8 cellular contexts compared by ENCODE assay signal in the genomic region with DNA sequence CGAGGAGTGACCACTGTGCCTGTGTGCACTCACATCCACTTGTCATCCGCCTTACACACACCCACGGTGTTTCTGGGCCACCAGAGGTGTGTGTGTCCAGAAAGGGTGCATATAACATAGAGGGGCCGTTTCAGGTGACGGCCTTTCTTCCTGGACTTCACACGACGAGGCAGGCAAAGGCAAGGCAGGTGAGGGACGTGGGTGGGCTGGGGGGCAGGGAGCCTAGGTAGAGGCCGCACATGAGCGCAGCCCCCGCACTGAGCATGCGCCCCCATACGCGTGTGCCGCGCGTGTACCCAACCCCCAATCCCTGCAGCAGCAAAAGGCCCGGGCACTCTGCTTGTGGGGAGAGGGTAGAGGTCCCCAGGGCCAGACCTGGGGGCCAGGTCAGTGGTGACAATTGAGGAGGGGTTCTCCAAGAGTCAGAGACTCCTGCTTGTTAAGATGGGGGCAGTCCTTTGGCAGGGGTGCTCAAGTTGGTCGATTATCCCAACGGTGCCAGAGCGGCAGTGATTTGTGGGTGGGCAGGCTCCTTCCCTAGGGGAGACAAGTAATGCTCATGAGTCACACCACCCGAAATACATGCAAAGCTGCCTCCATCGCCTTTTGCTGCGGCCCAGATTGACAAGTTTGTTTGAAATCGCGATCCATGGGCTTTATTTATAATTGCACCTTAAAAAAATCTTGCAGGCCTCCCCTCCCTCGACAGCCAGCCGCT. TPM values are rescaled to one million over a fixed set of nuclear protein-coding genes. Genes with fewer than 3 reads are reported as not detected.
DNase-seq lines count a peak whose midpoint lies in the region; FAIRE-seq and TF ChIP-seq lines count a peak whose summit lies in the region.

No MANE protein-coding gene starts in this region.

- dilution Hi-C loops in keratinocyte (cut with MboI; ENCODE audit: extremely low pct_ligation_motif_present, low sequenced_read_pairs), result no loop called here

- peak overlapping the region; percentile 70 for H3K4me3 ChIP-seq in GM06990 (replicated peaks; ENCODE audit: low read depth, low read length)
- H3K4me3 ChIP-seq in astrocyte of the cerebellum (ENCODE audit: low read depth, low read length), result peak overlapping the region; percentile 44
- H3K4me3 ChIP-seq in keratinocyte (ENCODE audit: control insufficient read depth in 2 of 3, extremely low read depth in 1 of 3, insufficient read depth in 2 of 3, low read depth in 1 of 3, low read length in 3 of 3), result peak overlapping the region in 2 of 3 experiments; percentile 57 to 59
- H3K4me3 ChIP-seq in stomach smooth muscle (ENCODE audit: low read length in 2 of 2), result peak overlapping the region; percentile 77

- H3K9me3 ChIP-seq in keratinocyte (ENCODE audit: control insufficient read depth, low read depth, low read length), result no peaks in the 10 kb centered on the region
- no peaks in the 10 kb centered on the region for H3K9me3 ChIP-seq in stomach smooth muscle (ENCODE audit: control insufficient read depth in 2 of 2, low read length in 2 of 2)

- peak overlapping the region; percentile 62 for H2AFZ ChIP-seq in keratinocyte (ENCODE audit: control insufficient read depth, low read length)

- no peaks in the 10 kb centered on the region; the same call in 1 of the 2 replicates for H3K36me3 ChIP-seq in GM06990 (ENCODE audit: control insufficient read depth, insufficient read depth, low read length)
- H3K36me3 ChIP-seq in keratinocyte (ENCODE audit: control insufficient read depth in 2 of 2, extremely low read depth in 1 of 2, insufficient read depth in 2 of 2, low read length in 2 of 2), result peaks cover 0 to 2% of the 10 kb centered on the region in 2 experiments
- no peaks in the 10 kb centered on the region for H3K36me3 ChIP-seq in stomach smooth muscle (ENCODE audit: control insufficient read depth in 2 of 2, insufficient read depth in 2 of 2, low read length in 2 of 2)

- peaks cover 8% of the 10 kb centered on the region for H3K9me1 ChIP-seq in keratinocyte (ENCODE audit: control insufficient read depth, extremely low read depth, insufficient read depth, low read length)

- H4K20me1 ChIP-seq in keratinocyte (ENCODE audit: control insufficient read depth, extremely low read depth, insufficient read depth, low read length), result peaks cover 11% of the 10 kb centered on the region

- H3K79me2 ChIP-seq in keratinocyte (ENCODE audit: control insufficient read depth, insufficient read depth, low read length), result peaks cover 45% of the 10 kb centered on the region

- H3K4me2 ChIP-seq in keratinocyte (ENCODE audit: control insufficient read depth, extremely low read depth, insufficient read depth, low read depth, low read length), result peak overlapping the region; percentile 88

- in situ Hi-C loops in astrocyte of the cerebellum (cut with HindIII; ENCODE audit: low sequenced_read_pairs), result no loop called here

- H3K27me3 ChIP-seq in GM06990 (replicated peaks; ENCODE audit: control insufficient read depth, insufficient read depth, low read length) (no peaks in the 10 kb centered on the region), keratinocyte (ENCODE audit: control insufficient read depth, extremely low read depth, insufficient read depth, low read length) (no peaks in the 10 kb centered on the region), stomach smooth muscle (ENCODE audit: control insufficient read depth in 1 of 2, insufficient read depth in 2 of 2, low read length in 2 of 2) (peaks cover 0 to 3% of the 10 kb centered on the region in 2 donors)

- FAIRE-seq in keratinocyte (lab: Jason Lieb, UNC), result peak; percentile 20

- peak overlapping the region; percentile 68 for H3K27ac ChIP-seq in keratinocyte (ENCODE audit: control insufficient read depth, insufficient read depth, low read length)
- H3K27ac ChIP-seq in stomach smooth muscle (ENCODE audit: low read length), result peak overlapping the region; percentile 71

- H3K9ac ChIP-seq in keratinocyte (ENCODE audit: control insufficient read depth, extremely low read depth, insufficient read depth, low read length) (peak overlapping the region; percentile 71), stomach smooth muscle (ENCODE audit: low read length in 2 of 2) (peak overlapping the region; percentile 60 to 72)

- peak; percentile 72 for DNase-seq in GM06990 (ENCODE audit: extremely low read depth, insufficient read length)
- peak; percentile 53 for DNase-seq in NCI-H1436 treated with DMSO at 0.1 percent for 48 hours (lab: John Stamatoyannopoulos, UW)
- no peak for DNase-seq in astrocyte of the cerebellum (ENCODE audit: low read depth)
- DNase-seq in keratinocyte (ENCODE audit: low read depth, low spot score), result no peak
- no peak for DNase-seq in NCI-H187 treated with DMSO at 0.1 percent for 48 hours (lab: John Stamatoyannopoulos, UW)
- DNase-seq in GOT3 (lab: John Stamatoyannopoulos, UW), result no peak
- DNase-seq in stimulated activated CD4-positive, alpha-beta T cell treated with anti-CD3 and anti-CD28 coated beads, Interleukin-1b, Interleukin-23, amount 100 ng/mL, for 48 hours, result no peak

- TF ChIP-seq CTCF in GM06990 (IDR thresholded peaks at IDR 0.05; ENCODE audit: insufficient read depth, low read length, poor library complexity, severe bottlenecking), result no peak
- TF ChIP-seq CTCF in astrocyte of the cerebellum (IDR thresholded peaks at IDR 0.05; ENCODE audit: low read depth, low read length, missing control alignments), result no peak
- no peak for TF ChIP-seq CTCF in keratinocyte (optimal IDR thresholded peaks at IDR 0.05 in 1 of 3, IDR thresholded peaks at IDR 0.05 in 1 of 3, conservative IDR thresholded peaks at IDR 0.05 in 1 of 3; ENCODE audit: extremely low read depth in 1 of 3, insufficient read depth in 2 of 3, low read length in 3 of 3)

- H3K4me1 ChIP-seq in keratinocyte (ENCODE audit: control insufficient read depth, extremely low read depth, insufficient read depth, low read length), result peaks cover 72% of the 10 kb centered on the region
- H3K4me1 ChIP-seq in stomach smooth muscle (ENCODE audit: control insufficient read depth, insufficient read depth, low read length), result peaks cover 67% of the 10 kb centered on the region

RNA-seq across cellular contexts. Expression of a gene that starts 1.0 kb away (rescaled TPM):
- polyA plus RNA-seq in keratinocyte, result 35.9 to 42.7 TPM (median 37.9 TPM) in 3 replicates
- polyA plus RNA-seq in keratinocyte (2011; ENCODE audit: low read depth), result 34.5 TPM
- polyA plus RNA-seq in keratinocyte (2011; cell fraction: cytosol; rRNA removed), result 26.3 and 43.3 TPM in 2 replicates
- 55.9 and 64.8 TPM in 2 replicates for polyA plus RNA-seq in keratinocyte (2011; cell fraction: nucleus; rRNA removed)
- polyA plus RNA-seq in keratinocyte (2012; ENCODE audit: low replicate concordance), result 28.3 and 36.4 TPM in 2 replicates
- 43.0 to 93.0 TPM (median 49.5 TPM) in 3 replicates for polyA minus RNA-seq in keratinocyte
- 58.7 TPM for polyA minus RNA-seq in keratinocyte (2011; cell fraction: cytosol; rRNA and poly(A)+ RNA removed)
- 36.5 and 45.9 TPM in 2 replicates for polyA minus RNA-seq in keratinocyte (2011; cell fraction: nucleus; rRNA and poly(A)+ RNA removed)

RNA-seq across cellular contexts. Expression of a gene that starts 2.5 kb away (rescaled TPM):
- 3.7 to 6.5 TPM (median 5.0 TPM) in 3 replicates for polyA plus RNA-seq in keratinocyte
- 3.7 TPM for polyA plus RNA-seq in keratinocyte (2011; ENCODE audit: low read depth)
- polyA plus RNA-seq in keratinocyte (2011; cell fraction: cytosol; rRNA removed), result 2.8 and 5.7 TPM in 2 replicates
- polyA plus RNA-seq in keratinocyte (2011; cell fraction: nucleus; rRNA removed), result 13.0 and 14.3 TPM in 2 replicates
- polyA plus RNA-seq in keratinocyte (2012; ENCODE audit: low replicate concordance), result 6.7 and 7.8 TPM in 2 replicates
- 4.8 to 12.7 TPM (median 5.3 TPM) in 3 replicates for polyA minus RNA-seq in keratinocyte
- 12.9 TPM for polyA minus RNA-seq in keratinocyte (2011; cell fraction: cytosol; rRNA and poly(A)+ RNA removed)
- 6.2 and 9.9 TPM in 2 replicates for polyA minus RNA-seq in keratinocyte (2011; cell fraction: nucleus; rRNA and poly(A)+ RNA removed)

RNA-seq across cellular contexts. Expression of a gene that starts 21.9 kb away (rescaled TPM):
- polyA plus RNA-seq in keratinocyte, result 11.9 to 34.7 TPM (median 14.5 TPM) in 3 replicates
- 4.4 TPM for polyA plus RNA-seq in keratinocyte (2011; ENCODE audit: low read depth)
- 5.8 and 16.5 TPM in 2 replicates for polyA plus RNA-seq in keratinocyte (2011; cell fraction: cytosol; rRNA removed)
- polyA plus RNA-seq in keratinocyte (2011; cell fraction: nucleus; rRNA removed), result 71.4 and 101 TPM in 2 replicates
- 17.7 and 24.8 TPM in 2 replicates for polyA plus RNA-seq in keratinocyte (2012; ENCODE audit: low replicate concordance)
- polyA minus RNA-seq in keratinocyte, result 10.9 to 22.2 TPM (median 13.1 TPM) in 3 replicates
- polyA minus RNA-seq in keratinocyte (2011; cell fraction: cytosol; rRNA and poly(A)+ RNA removed), result 39.5 TPM
- 21.7 and 26.6 TPM in 2 replicates for polyA minus RNA-seq in keratinocyte (2011; cell fraction: nucleus; rRNA and poly(A)+ RNA removed)

RNA-seq across cellular contexts. Expression of a gene that starts 23.6 kb away (rescaled TPM):
- 6.2 to 6.9 TPM (median 6.8 TPM) in 3 replicates for polyA plus RNA-seq in keratinocyte
- 1.5 TPM for polyA plus RNA-seq in keratinocyte (2011; ENCODE audit: low read depth)
- 5.3 and 5.5 TPM in 2 replicates for polyA plus RNA-seq in keratinocyte (2011; cell fraction: cytosol; rRNA removed)
- polyA plus RNA-seq in keratinocyte (2011; cell fraction: nucleus; rRNA removed), result 11.2 and 11.7 TPM in 2 replicates
- polyA plus RNA-seq in keratinocyte (2012; ENCODE audit: low replicate concordance), result 2.8 and 7.5 TPM in 2 replicates
- polyA minus RNA-seq in keratinocyte, result 9.9 to 13.5 TPM (median 13.0 TPM) in 3 replicates
- 12.3 TPM for polyA minus RNA-seq in keratinocyte (2011; cell fraction: cytosol; rRNA and poly(A)+ RNA removed)
- polyA minus RNA-seq in keratinocyte (2011; cell fraction: nucleus; rRNA and poly(A)+ RNA removed), result 12.8 and 13.8 TPM in 2 replicates

RNA-seq across cellular contexts. Expression of a gene that starts 32.3 kb away (rescaled TPM):
- 20.5 to 50.9 TPM (median 28.8 TPM) in 3 replicates for polyA plus RNA-seq in keratinocyte
- 6.6 TPM for polyA plus RNA-seq in keratinocyte (2011; ENCODE audit: low read depth)
- 9.2 and 10.8 TPM in 2 replicates for polyA plus RNA-seq in keratinocyte (2011; cell fraction: cytosol; rRNA removed)
- 191 and 224 TPM in 2 replicates for polyA plus RNA-seq in keratinocyte (2011; cell fraction: nucleus; rRNA removed)
- polyA plus RNA-seq in keratinocyte (2012; ENCODE audit: low replicate concordance), result 14.6 and 16.8 TPM in 2 replicates
- polyA minus RNA-seq in keratinocyte, result 34.8 to 68.4 TPM (median 42.9 TPM) in 3 replicates
- 17.6 TPM for polyA minus RNA-seq in keratinocyte (2011; cell fraction: cytosol; rRNA and poly(A)+ RNA removed)
- polyA minus RNA-seq in keratinocyte (2011; cell fraction: nucleus; rRNA and poly(A)+ RNA removed), result 35.6 and 40.7 TPM in 2 replicates

Comparison
In these comparisons a context has a peak if more than half of its experiments do, and no peak if none do; other contexts are left out.
1. DNase-seq: peak in GM06990 (single experiment) and NCI-H1436 treated with DMSO at 0.1 percent for 48 hours (single experiment); none in astrocyte of the cerebellum (single experiment), keratinocyte (single experiment), NCI-H187 treated with DMSO at 0.1 percent for 48 hours (single experiment), GOT3 (single experiment) and stimulated activated CD4-positive, alpha-beta T cell treated with anti-CD3 and anti-CD28 coated beads, Interleukin-1b, Interleukin-23, amount 100 ng/mL, for 48 hours (single experiment).
2. Peak in every context shown above with its lines, with median percentiles within 50 percentile points of each other: H3K4me3 ChIP-seq.